ENCODE assay signal across 1 cellular context in genomic region chr3:178805746-178806145, GRCh38.
TF ChIP-seq lines count a peak whose summit lies in the region.

No MANE protein-coding gene starts in this region.

TF ChIP-seq in WTC11, 78 proteins besides CTCF, POLR2A, EP300 and RAD21 (continued from another document):
- no peak for TF ChIP-seq ERG (CRISPR knock-in tag; IDR thresholded peaks at IDR 0.05)
- TF ChIP-seq ARID4B (CRISPR knock-in tag; IDR thresholded peaks at IDR 0.05; ENCODE audit: borderline replicate concordance): no peak
- TF ChIP-seq PREB (CRISPR knock-in tag; IDR thresholded peaks at IDR 0.05; ENCODE audit: borderline replicate concordance): no peak
- no peak for TF ChIP-seq NFE2L1 (CRISPR knock-in tag; IDR thresholded peaks at IDR 0.05)
- TF ChIP-seq AFF4 (CRISPR knock-in tag; IDR thresholded peaks at IDR 0.05; ENCODE audit: borderline replicate concordance): no peak
- TF ChIP-seq IRF2 (CRISPR knock-in tag; IDR thresholded peaks at IDR 0.05; ENCODE audit: borderline replicate concordance, low read depth): no peak
- TF ChIP-seq ATF3 (CRISPR knock-in tag; conservative IDR thresholded peaks at IDR 0.05): no peak
- no peak for TF ChIP-seq JAZF1 (CRISPR knock-in tag; IDR thresholded peaks at IDR 0.05)
- TF ChIP-seq HMGA2 (CRISPR knock-in tag; IDR thresholded peaks at IDR 0.05): no peak
- no peak for TF ChIP-seq ETV6 (CRISPR knock-in tag; IDR thresholded peaks at IDR 0.05)
- TF ChIP-seq CREM (CRISPR knock-in tag; IDR thresholded peaks at IDR 0.05): no peak
- no peak for TF ChIP-seq ZSCAN18 (CRISPR knock-in tag; IDR thresholded peaks at IDR 0.05)
- no peak for TF ChIP-seq USF2 (CRISPR knock-in tag; IDR thresholded peaks at IDR 0.05)
- no peak for TF ChIP-seq E2F4 (CRISPR knock-in tag; IDR thresholded peaks at IDR 0.05; ENCODE audit: borderline replicate concordance, low read depth)
- no peak for TF ChIP-seq CDX4 (CRISPR knock-in tag; IDR thresholded peaks at IDR 0.05; ENCODE audit: borderline replicate concordance)
